Comparison of ENCODE assay signal across 29 cellular contexts in genomic region chr12:3115078-3115477, GRCh38. TPM values are rescaled to one million over a fixed set of nuclear protein-coding genes. Genes with fewer than 3 reads are reported as not detected.
"Had no signal": no experiment of that assay in that cellular context is flagged by ENCODE, and none has a peak within 500 bp of the region (broad histone marks: within the 10 kb centered on the region; RNA-seq: fewer than 3 reads in every experiment).

No MANE protein-coding gene starts in this region.

- H3K9me3 ChIP-seq: ascending aorta had no signal

- ATAC-seq: activated CD4-positive, alpha-beta T cell treated with anti-CD3 and anti-CD28 coated beads for 36 hours; activated CD4-positive, CD25-positive, alpha-beta regulatory T cell treated with anti-CD3 and anti-CD28 coated beads, Interleukin-2, amount 50 U/mL, for 24 hours; activated CD8-positive, alpha-beta memory T cell treated with anti-CD3 and anti-CD28 coated beads, Interleukin-2, amount 10 ng/mL, durations not matched to agents 7 days and 5 days; activated CD8-positive, alpha-beta T cell treated with anti-CD3 and anti-CD28 coated beads, Interleukin-2, amount 10 ng/mL, durations not matched to agents 7 days and 5 days; activated naive CD8-positive, alpha-beta T cell treated with anti-CD3 and anti-CD28 coated beads, Interleukin-2, amount 50 U/mL, for 24 hours had no signal

- DNase-seq: activated B cell treated with CpG ODN at 0.5 μM for 24 hours; activated CD4-positive, alpha-beta memory T cell treated with anti-CD3 and anti-CD28 coated beads, Interleukin-2, amount 10 ng/mL, durations not matched to agents 7 days and 5 days; activated CD4-positive, alpha-beta T cell treated with anti-CD3 and anti-CD28 coated beads for 1 hour; activated CD4-positive, alpha-beta T cell treated with anti-CD3 and anti-CD28 coated beads for 36 hours; activated CD4-positive, alpha-beta T cell treated with anti-CD3 and anti-CD28 coated beads for 48 hours; activated CD4-positive, alpha-beta T cell treated with anti-CD3 and anti-CD28 coated beads, Interleukin-2, amount 10 ng/mL, durations not matched to agents 7 days and 5 days; activated CD4-positive, alpha-beta T cell treated with anti-CD3 and anti-CD28 coated beads, Interleukin-2, amount 50 U/mL, for 48 hours; activated CD8-positive, alpha-beta memory T cell treated with anti-CD3 and anti-CD28 coated beads for 24 hours; activated CD8-positive, alpha-beta memory T cell treated with anti-CD3 and anti-CD28 coated beads, Interleukin-2, amount 10 ng/mL, durations not matched to agents 7 days and 5 days; activated CD8-positive, alpha-beta memory T cell treated with anti-CD3 and anti-CD28 coated beads, Interleukin-2, amount 50 U/mL, for 48 hours; activated CD8-positive, alpha-beta T cell treated with anti-CD3 and anti-CD28 coated beads, Interleukin-2, amount 10 ng/mL, durations not matched to agents 7 days and 5 days; activated effector memory CD4-positive, alpha-beta T cell treated with Interleukin-2 at 50 U/mL for 16 hours; activated gamma-delta T cell; activated naive CD4-positive, alpha-beta T cell treated with anti-CD3 and anti-CD28 coated beads, Interleukin-2, amount 10 ng/mL, durations not matched to agents 7 days and 5 days; activated naive CD4-positive, alpha-beta T cell treated with Interleukin-2 at 50 U/mL for 16 hours; activated naive CD8-positive, alpha-beta T cell treated with anti-CD3 and anti-CD28 coated beads, Interleukin-2, amount 10 ng/mL, durations not matched to agents 7 days and 5 days; activated naive CD8-positive, alpha-beta T cell treated with anti-CD3 and anti-CD28 coated beads, Interleukin-2, amount 50 U/mL, for 24 hours; activated T-cell treated with anti-CD3 and anti-CD28 coated beads, Interleukin-2, amount 50 U/mL, for 24 hours; activated T-cell treated with anti-CD3 and anti-CD28 coated beads, Interleukin-2, amount 50 U/mL, for 48 hours; amygdala; anterior cingulate cortex; caudate nucleus; cerebellar nuclear complex; T-helper 2 cell; T-helper 9 cell had no signal

- H3K36me3 ChIP-seq: cardiac muscle cell had no signal

- H3K27ac ChIP-seq: ascending aorta, cardiac muscle cell, VCaP had no signal

- H3K27me3 ChIP-seq: ascending aorta, cardiac muscle cell had no signal

- H3K4me3 ChIP-seq: ascending aorta, cardiac muscle cell had no signal

RNA-seq across cellular contexts. Expression of gene TSPAN9, which starts 37.9 kb away (rescaled TPM):
- total RNA-seq: activated CD8-positive, alpha-beta memory T cell treated with anti-CD3 and anti-CD28 coated beads, Interleukin-2, amount 10 ng/mL, durations not matched to agents 7 days and 5 days; activated CD8-positive, alpha-beta T cell treated with anti-CD3 and anti-CD28 coated beads, Interleukin-2, amount 10 ng/mL, durations not matched to agents 7 days and 5 days had no signal
